ENCODE assay signal across 11 cellular contexts in genomic region chr3:13499246-13499645, GRCh38. TPM values are rescaled to one million over a fixed set of nuclear protein-coding genes. Genes with fewer than 3 reads are reported as not detected.
DNase-seq lines count a peak whose midpoint lies in the region; ATAC-seq and TF ChIP-seq lines count a peak whose summit lies in the region.
"Not testable (repeated sequence)": the region's sequence is repeated elsewhere in the genome, so short reads cannot be mapped to it uniquely, and the experiment has no call there.
"Had no signal": no experiment of that assay in that cellular context is flagged by ENCODE, and none has a peak within 500 bp of the region (broad histone marks: within the 10 kb centered on the region; RNA-seq: fewer than 3 reads in every experiment).

No MANE protein-coding gene starts in this region.

- peaks cover 12% of the 10 kb centered on the region for H3K36me3 ChIP-seq in lower lobe of right lung
- H3K36me3 ChIP-seq in neuronal stem cell (replicated peaks in 1 of 2; ENCODE audit: control insufficient read depth in 2 of 2, insufficient read depth in 2 of 2, low read length in 2 of 2); aorta (ENCODE audit: control insufficient read depth in 1 of 2, insufficient read depth in 2 of 2, low read length in 1 of 2): not testable (repeated sequence)
- H3K36me3 ChIP-seq in spleen, result peaks cover 0 to 15% (median 0%) of the 10 kb centered on the region in 6 donors

- not testable (repeated sequence) for H3K4ac ChIP-seq in neuronal stem cell (ENCODE audit: low read length)

- TF ChIP-seq CTCF in MCF 10A (IDR thresholded peaks at IDR 0.05; ENCODE audit: unreplicated experiment); lower lobe of right lung (IDR thresholded peaks at IDR 0.05); neural crest cell (conservative IDR thresholded peaks at IDR 0.05); spleen (IDR thresholded peaks at IDR 0.05 in 8 of 11, conservative IDR thresholded peaks at IDR 0.05 in 3 of 11): not testable (repeated sequence)

- H3K4me1 Mint-ChIP-seq in MCF 10A (ENCODE audit: insufficient read depth, unreplicated experiment) (peaks cover 18% of the 10 kb centered on the region), neural crest cell (peaks cover 13% of the 10 kb centered on the region)

- H2AFZ ChIP-seq in neuronal stem cell (ENCODE audit: low read length), result not testable (repeated sequence)

- not testable (repeated sequence) for H3K27me3 ChIP-seq in right cardiac atrium (ENCODE audit: control insufficient read depth, insufficient read depth); lower lobe of right lung (ENCODE audit: low read depth); neuronal stem cell (ENCODE audit: control insufficient read depth in 3 of 3, insufficient read depth in 3 of 3, low read depth in 1 of 3, low read length in 3 of 3); spleen (replicated peaks in 1 of 7); aorta (ENCODE audit: control insufficient read depth in 1 of 2, insufficient read depth in 2 of 2, low read length in 1 of 2)

- H2BK12ac ChIP-seq in neuronal stem cell (ENCODE audit: low read length), result not testable (repeated sequence)

- H3K27ac ChIP-seq in right cardiac atrium (ENCODE audit: low read length); lower lobe of right lung; neuronal stem cell (replicated peaks; ENCODE audit: low read length); spleen; aorta (ENCODE audit: low read depth in 1 of 2, low read length in 2 of 2): not testable (repeated sequence)

- POLR2A ChIA-PET in MCF 10A (lab: Yijun Ruan, JAX), result interaction anchor here (2.8 kb wide), 1 partner anchor 149 kb away, joined by 13 read pairs; no protein-coding TSS in a partner anchor

- WGBS in right cardiac atrium, result 96% methylated on average over 11 of the region's 11 CpGs
- no CpG with 5 or more reads among the region's 11 CpGs for WGBS in neuronal stem cell (ENCODE audit: extremely low coverage in 2 of 2, insufficient read length in 2 of 2, insufficient replicate concordance in 1 of 2), 2 donors
- 92 to 99% (median 95%) methylated on average over 11 of the region's 11 CpGs for WGBS in spleen, 5 donors
- WGBS in aorta, 2 donors, result 94 to 96% methylated on average over 11 of the region's 11 CpGs

- H2BK120ac ChIP-seq in neuronal stem cell (ENCODE audit: low read depth, low read length), result not testable (repeated sequence)

- CTCF ChIA-PET in MCF 10A (lab: Yijun Ruan, JAX), result interaction anchor here (0.6 to 8.9 kb wide), 5 partner anchors 17 to 1426 kb away, joined by 3 to 362 read pairs (median 4); no protein-coding TSS in a partner anchor

- H3K14ac ChIP-seq in neuronal stem cell (ENCODE audit: low read length), result not testable (repeated sequence)

- not testable (repeated sequence) for H3K36me3 Mint-ChIP-seq in MCF 10A (ENCODE audit: insufficient read depth, unreplicated experiment); neural crest cell (ENCODE audit: low read depth)

- TF ChIP-seq POLR2A in spleen (IDR thresholded peaks at IDR 0.05), result not testable (repeated sequence)

- not testable (repeated sequence) for H4K8ac ChIP-seq in neuronal stem cell (ENCODE audit: low read depth, low read length)

- not testable (repeated sequence) for H3K27me3 Mint-ChIP-seq in MCF 10A (ENCODE audit: insufficient read depth, unreplicated experiment); neural crest cell (ENCODE audit: low read depth)

- intact Hi-C loops in MCF 10A (cut with micrococcal nuclease), result loop anchor here (5.0 kb wide), 1 partner anchor 383 kb away; the partner anchor contains the start of gene WNT7A
- intact Hi-C loops in Right ventricle myocardium inferior (cut with DNase I); spleen (cut with DNase I; ENCODE audit: low total_unique reads); aorta (cut with DNase I): not testable (repeated sequence)
- intact Hi-C loops in right cardiac atrium (cut with DNase I), result loop anchor here in 1 of 4 donors (10.0 kb wide), 1 partner anchor 66 kb away; no protein-coding TSS in a partner anchor
- intact Hi-C loops in lower lobe of right lung (cut with DNase I), result loop anchor here (5.0 kb wide), 1 partner anchor 148 kb away; no protein-coding TSS in a partner anchor

- H3K9me3 Mint-ChIP-seq in MCF 10A (ENCODE audit: unreplicated experiment); neural crest cell: not testable (repeated sequence)

- not testable (repeated sequence) for DNase-seq in MCF 10A (ENCODE audit: unreplicated experiment); neural crest cell (ENCODE audit: low read depth, low spot score); neuronal stem cell (ENCODE audit: low spot score)
- DNase-seq in Right ventricle myocardium inferior (ENCODE audit: missing footprints), result peak; percentile 51
- DNase-seq in right cardiac atrium, result peak in 2 of 3 donors; percentile 34 to 46
- peak; percentile 40 for DNase-seq in lower lobe of right lung
- DNase-seq in spleen, result peak; percentile 41
- DNase-seq in aorta, result peak; percentile 30 to 60

- not testable (repeated sequence) for H2BK15ac ChIP-seq in neuronal stem cell (ENCODE audit: low read length)

- H3K4me1 ChIP-seq in right cardiac atrium (ENCODE audit: control insufficient read depth, insufficient read depth, low read length); lower lobe of right lung; neuronal stem cell (ENCODE audit: control insufficient read depth in 2 of 2, insufficient read depth in 1 of 2, low read depth in 1 of 2, low read length in 2 of 2); aorta (ENCODE audit: control insufficient read depth in 1 of 2, insufficient read depth in 2 of 2, low read length in 2 of 2): not testable (repeated sequence)
- H3K4me1 ChIP-seq in spleen, result peaks cover 0 to 16% (median 7%) of the 10 kb centered on the region in 6 donors

- H4K91ac ChIP-seq in neuronal stem cell (ENCODE audit: low read depth, low read length, poor library complexity), result not testable (repeated sequence)

- not testable (repeated sequence) for H3K4me3 ChIP-seq in right cardiac atrium (ENCODE audit: low read length); lower lobe of right lung; neuronal stem cell (ENCODE audit: low read length in 2 of 2); spleen; aorta (ENCODE audit: low read length in 2 of 2)

- not testable (repeated sequence) for H3K4me3 Mint-ChIP-seq in MCF 10A (ENCODE audit: unreplicated experiment); neural crest cell

- peak overlapping the region; percentile 56 for H2AK5ac ChIP-seq in neuronal stem cell (ENCODE audit: low read depth, low read length)

- ATAC-seq in Right ventricle myocardium inferior; right cardiac atrium; lower lobe of right lung; aorta (ENCODE audit: low FRiP score): not testable (repeated sequence)

- H3K4me2 ChIP-seq in neuronal stem cell (ENCODE audit: insufficient read depth, low read length, poor library complexity, severe bottlenecking), result not testable (repeated sequence)

- H3K9ac ChIP-seq in neuronal stem cell (ENCODE audit: low read depth, low read length, poor library complexity), result not testable (repeated sequence)

- not testable (repeated sequence) for H3K9me3 ChIP-seq in right cardiac atrium (ENCODE audit: control insufficient read depth, low read length); lower lobe of right lung; neuronal stem cell (replicated peaks in 1 of 2; ENCODE audit: control insufficient read depth in 2 of 2, insufficient read depth in 1 of 2, low read depth in 1 of 2, low read length in 2 of 2); spleen; aorta (ENCODE audit: control insufficient read depth, low read length)

- H3K79me1 ChIP-seq in neuronal stem cell (ENCODE audit: low read depth, low read length), result not testable (repeated sequence)

- BruUV-seq in MCF 10A (replicated peaks; lab: Mats Ljungman, UMichigan), result not testable (repeated sequence)

- not testable (repeated sequence) for H2BK5ac ChIP-seq in neuronal stem cell (ENCODE audit: low read length)

- peak overlapping the region; percentile 39 for H3K27ac Mint-ChIP-seq in MCF 10A (ENCODE audit: low read depth, unreplicated experiment)
- H3K27ac Mint-ChIP-seq in neural crest cell (ENCODE audit: unreplicated experiment), result peak overlapping the region; percentile 62

- H3K18ac ChIP-seq in neuronal stem cell (ENCODE audit: low read length), result not testable (repeated sequence)

- H3K23ac ChIP-seq in neuronal stem cell (ENCODE audit: low read depth, low read length, poor library complexity), result not testable (repeated sequence)

RNA-seq across cellular contexts. Expression of gene HDAC11, which starts 19.1 kb away (rescaled TPM):
- total RNA-seq in MCF 10A (2022) (8.7 and 9.3 TPM in 2 replicates), Right ventricle myocardium inferior (37.5 TPM), right cardiac atrium (10 to 100 TPM; 35.2 to 43.2 (median 40.0) TPM), lower lobe of right lung (18.2 TPM), neural crest cell (12.6 and 14.0 TPM in 2 replicates), spleen (10 to 100 TPM in 2 of 7 donors, 1 to 10 TPM in 5; 4.2 to 11.2 (median 6.3) TPM), aorta (10 to 100 TPM; 16.8 to 19.9 TPM)
- polyA plus RNA-seq in right cardiac atrium (51.3 TPM), spleen (1 to 10 TPM; 2.5 to 6.5 (median 3.3) TPM), aorta (10 to 100 TPM; 18.9 to 22.2 TPM)
- 7.3 TPM for polyA plus RNA-seq in neuronal stem cell (2013, experiment 1 of 2)
- 7.6 TPM for polyA plus RNA-seq in neuronal stem cell (2013, experiment 2 of 2)

RNA-seq across cellular contexts. Expression of gene FBLN2, which starts 49.7 kb away (rescaled TPM):
- total RNA-seq in MCF 10A (2022), result not detected in 2 replicates
- total RNA-seq in Right ventricle myocardium inferior, result 81.1 TPM
- 100 to 1,000 TPM; 165 to 323 (median 258) TPM for total RNA-seq in right cardiac atrium
- 124 TPM for polyA plus RNA-seq in right cardiac atrium
- 40.8 TPM for total RNA-seq in lower lobe of right lung
- total RNA-seq in neural crest cell, result 4.9 and 6.3 TPM in 2 replicates
- 12.1 TPM for polyA plus RNA-seq in neuronal stem cell (2013, experiment 1 of 2)
- 12.3 TPM for polyA plus RNA-seq in neuronal stem cell (2013, experiment 2 of 2)
- 10 to 100 TPM in 4 of 7 donors, 1 to 10 TPM in 3; 6.1 to 28.2 (median 17.4) TPM for total RNA-seq in spleen
- 10 to 100 TPM in 1 of 3 donors, 1 to 10 TPM in 2; 8.9 to 15.9 (median 9.1) TPM for polyA plus RNA-seq in spleen
- total RNA-seq in aorta, result 100 to 1,000 TPM; 117 to 494 TPM
- polyA plus RNA-seq in aorta, result 10 to 100 TPM; 16.7 to 19.9 TPM
- total RNA-seq: CD4-positive, alpha-beta memory T cell; CD4-positive, CD25-positive, alpha-beta regulatory T cell had no signal
- polyA plus RNA-seq: CD14-positive monocyte; CD4-positive, alpha-beta memory T cell; CD4-positive, CD25-positive, alpha-beta regulatory T cell had no signal
